In the genomic region with DNA sequence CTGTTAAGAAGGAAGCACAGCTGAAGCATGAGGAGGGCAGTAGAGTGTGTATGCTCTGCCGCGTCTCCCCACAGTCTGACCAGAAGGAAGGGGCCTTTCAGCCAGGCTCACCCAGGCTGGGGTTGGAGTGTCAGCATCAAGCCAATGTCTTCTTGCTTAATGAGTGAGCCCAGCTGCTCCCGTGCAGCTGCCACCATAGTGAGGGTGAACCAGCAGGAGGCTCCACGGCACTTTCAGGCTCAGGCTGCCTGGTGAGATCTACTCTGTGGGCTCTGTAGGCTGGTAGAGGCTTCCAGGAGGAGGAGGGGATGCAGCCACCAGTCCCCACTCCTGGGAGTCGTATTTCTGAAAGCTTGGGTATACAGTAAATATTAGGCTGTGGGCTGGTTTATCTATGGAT, we compare ENCODE assay signal across 8 cellular contexts. TPM values are rescaled to one million over a fixed set of nuclear protein-coding genes. Genes with fewer than 3 reads are reported as not detected.
DNase-seq lines count a peak whose midpoint lies in the region; ATAC-seq, FAIRE-seq and TF ChIP-seq lines count a peak whose summit lies in the region.
"Not testable (repeated sequence)": the region's sequence is repeated elsewhere in the genome, so short reads cannot be mapped to it uniquely, and the experiment has no call there.

No MANE protein-coding gene starts in this region.

- TF ChIP-seq EP300 in HepG2 (IDR thresholded peaks at IDR 0.05; ENCODE audit: low read depth in 2 of 2, low read length in 2 of 2); HepG2 (CRISPR knock-in tag; IDR thresholded peaks at IDR 0.05; ENCODE audit: borderline replicate concordance): not testable (repeated sequence)

- H3K4me1 Mint-ChIP-seq in GM23338; activated naive CD4-positive, alpha-beta T cell treated with anti-CD3 and anti-CD28 coated beads, Interleukin-2, amount 10 ng/mL, durations not matched to agents 7 days and 5 days; stimulated activated effector memory CD8-positive, alpha-beta T cell treated with anti-CD3 and anti-CD28 coated beads, Interleukin-12 subunit alpha, Interleukin-12 subunit beta, amount 100 ng/mL, for 72 hours: not testable (repeated sequence)

- H3K27ac ChIP-seq in GM23338 (ENCODE audit: low read depth); HepG2 (ENCODE audit: extremely low read length, insufficient read depth, low read length): not testable (repeated sequence)

- not testable (repeated sequence) for H3K4me1 ChIP-seq in GM23338 (ENCODE audit: insufficient read depth); HepG2 (ENCODE audit: insufficient read depth, low read length)

- H3K36me3 Mint-ChIP-seq in GM23338 (ENCODE audit: low read depth); activated naive CD4-positive, alpha-beta T cell treated with anti-CD3 and anti-CD28 coated beads, Interleukin-2, amount 10 ng/mL, durations not matched to agents 7 days and 5 days; stimulated activated effector memory CD8-positive, alpha-beta T cell treated with anti-CD3 and anti-CD28 coated beads, Interleukin-12 subunit alpha, Interleukin-12 subunit beta, amount 100 ng/mL, for 72 hours: not testable (repeated sequence)

- in situ Hi-C loops in HepG2 (cut with HindIII; ENCODE audit: extremely low pct_ligation_motif_present, low pct_unique_long_range_greater_than_20kb): not testable (repeated sequence)

- ATAC-seq in GM23338 (peak; percentile 69), HepG2 (peak; percentile 83)
- peak; percentile 37 for ATAC-seq in stimulated activated effector memory CD8-positive, alpha-beta T cell treated with anti-CD3 and anti-CD28 coated beads, Interleukin-12 subunit alpha, Interleukin-12 subunit beta, amount 100 ng/mL, for 72 hours

- H3K9me3 Mint-ChIP-seq in GM23338; activated naive CD4-positive, alpha-beta T cell treated with anti-CD3 and anti-CD28 coated beads, Interleukin-2, amount 10 ng/mL, durations not matched to agents 7 days and 5 days; stimulated activated effector memory CD8-positive, alpha-beta T cell treated with anti-CD3 and anti-CD28 coated beads, Interleukin-12 subunit alpha, Interleukin-12 subunit beta, amount 100 ng/mL, for 72 hours: not testable (repeated sequence)

- CTCF ChIA-PET in activated naive CD4-positive, alpha-beta T cell treated with anti-CD3 and anti-CD28 coated beads, Interleukin-2, amount 10 ng/mL, durations not matched to agents 7 days and 5 days (lab: Charles Lee); HepG2 (lab: Yijun Ruan, JAX; ENCODE audit: low intra/inter-chr PET ratio, low total read pairs): not testable (repeated sequence)

- TF ChIP-seq RAD21 in HepG2 (CRISPR knock-in tag; IDR thresholded peaks at IDR 0.05): not testable (repeated sequence)

- H3K27me3 Mint-ChIP-seq in GM23338 (ENCODE audit: insufficient read depth, low read depth, poor library complexity): not testable (repeated sequence)
- peaks cover 29% of the 10 kb centered on the region for H3K27me3 Mint-ChIP-seq in activated naive CD4-positive, alpha-beta T cell treated with anti-CD3 and anti-CD28 coated beads, Interleukin-2, amount 10 ng/mL, durations not matched to agents 7 days and 5 days

- H3K79me2 ChIP-seq in GM23338 (replicated peaks; ENCODE audit: insufficient read depth); HepG2 (ENCODE audit: insufficient read depth, low read length): not testable (repeated sequence)

- intact Hi-C loops in HepG2 (cut with micrococcal nuclease; ENCODE audit: unreplicated experiment): not testable (repeated sequence)

- not testable (repeated sequence) for H4K20me1 ChIP-seq in GM23338 (replicated peaks; ENCODE audit: insufficient read depth); HepG2 (ENCODE audit: insufficient read depth, low read length)

- not testable (repeated sequence) for H3K27ac Mint-ChIP-seq in GM23338; activated naive CD4-positive, alpha-beta T cell treated with anti-CD3 and anti-CD28 coated beads, Interleukin-2, amount 10 ng/mL, durations not matched to agents 7 days and 5 days; stimulated activated effector memory CD8-positive, alpha-beta T cell treated with anti-CD3 and anti-CD28 coated beads, Interleukin-12 subunit alpha, Interleukin-12 subunit beta, amount 100 ng/mL, for 72 hours

- not testable (repeated sequence) for H3K36me3 ChIP-seq in GM23338 (ENCODE audit: insufficient read depth); HepG2 (replicated peaks in 1 of 2; ENCODE audit: control insufficient read depth in 1 of 2, insufficient read depth in 2 of 2, low read length in 2 of 2)

- H3K27me3 ChIP-seq in GM23338 (ENCODE audit: insufficient read depth); HepG2 (ENCODE audit: control insufficient read depth in 1 of 2, insufficient read depth in 2 of 2, low read length in 2 of 2): not testable (repeated sequence)

- not testable (repeated sequence) for BruUV-seq in HepG2 (replicated peaks; lab: Mats Ljungman, UMichigan)

- TF ChIP-seq CTCF in GM12865 (IDR thresholded peaks at IDR 0.05; ENCODE audit: insufficient read depth, low read depth, low read length, missing control alignments) (peak; percentile 0), GM23338 (conservative IDR thresholded peaks at IDR 0.05; ENCODE audit: low read depth in 2 of 2) (peak in 1 of 2 experiments; percentile 13; a peak in 1 of 4 replicates), fibroblast of villous mesenchyme (IDR thresholded peaks at IDR 0.05; ENCODE audit: insufficient read depth, low read depth, low read length) (peak; percentile 2), HepG2 (CRISPR knock-in tag; IDR thresholded peaks at IDR 0.05) (peak; percentile 18; the same call in 1 of the 2 replicates)

- not testable (repeated sequence) for H3F3A ChIP-seq in GM23338 (replicated peaks; ENCODE audit: low read depth)

- not testable (repeated sequence) for H3K4me3 ChIP-seq in GM12865 (ENCODE audit: low read depth, low read length); GM23338; fibroblast of villous mesenchyme (ENCODE audit: low read depth, low read length); HepG2 (replicated peaks in 1 of 3; ENCODE audit: insufficient read depth in 1 of 3, low read depth in 2 of 3, low read length in 3 of 3)

- not testable (repeated sequence) for H2AFZ ChIP-seq in GM23338; HepG2 (ENCODE audit: low read length)

- not testable (repeated sequence) for H3K9me3 ChIP-seq in HepG2 (ENCODE audit: low read length)

- POLR2A ChIA-PET in HepG2 (lab: Yijun Ruan, JAX): not testable (repeated sequence)

- H3K9ac ChIP-seq in HepG2 (ENCODE audit: insufficient read depth, low read depth, low read length): not testable (repeated sequence)

- not testable (repeated sequence) for H3K4me2 ChIP-seq in GM23338; HepG2 (ENCODE audit: low read depth, low read length)

- FAIRE-seq in HepG2 (lab: Jason Lieb, UNC): not testable (repeated sequence)

- not testable (repeated sequence) for H3K9me2 ChIP-seq in GM23338 (ENCODE audit: insufficient read depth)

- DNase-seq in GM12865 (ENCODE audit: low read depth): peak; percentile 33
- not testable (repeated sequence) for DNase-seq in GM23338 (ENCODE audit: low spot score); HepG2 (ENCODE audit: low spot score); stimulated activated effector memory CD8-positive, alpha-beta T cell treated with anti-CD3 and anti-CD28 coated beads, Interleukin-12 subunit alpha, Interleukin-12 subunit beta, amount 100 ng/mL, for 72 hours (ENCODE audit: low spot score in 2 of 2)
- peak; percentile 3 for DNase-seq in LHCN-M2 (ENCODE audit: low read depth)
- peak; percentile 25 for DNase-seq in NCI-H69 (lab: John Stamatoyannopoulos, UW)
- peak; percentile 27 for DNase-seq in activated naive CD4-positive, alpha-beta T cell treated with anti-CD3 and anti-CD28 coated beads, Interleukin-2, amount 10 ng/mL, durations not matched to agents 7 days and 5 days
- DNase-seq in fibroblast of villous mesenchyme (ENCODE audit: low read depth): peak; percentile 27

- WGBS in HepG2 (ENCODE audit: low lambda C conversion rate): no CpG with 5 or more reads among the region's 5 CpGs

- TF ChIP-seq POLR2A in HepG2 (IDR thresholded peaks at IDR 0.05; ENCODE audit: insufficient read depth in 1 of 2, low read depth in 2 of 2, low read length in 2 of 2): not testable (repeated sequence)

- H3K4me3 Mint-ChIP-seq in GM23338; activated naive CD4-positive, alpha-beta T cell treated with anti-CD3 and anti-CD28 coated beads, Interleukin-2, amount 10 ng/mL, durations not matched to agents 7 days and 5 days; stimulated activated effector memory CD8-positive, alpha-beta T cell treated with anti-CD3 and anti-CD28 coated beads, Interleukin-12 subunit alpha, Interleukin-12 subunit beta, amount 100 ng/mL, for 72 hours: not testable (repeated sequence)

RNA-seq across cellular contexts. Expression of a gene that starts 20.6 kb away (rescaled TPM):
- 10.4 and 14.7 TPM in 2 replicates for total RNA-seq in GM23338 (2014; rRNA removed; shearing (Covaris generic))
- polyA plus RNA-seq in GM23338 (2016; fragmentation: Nextera tagmentation; extraction: Ambion mirVana) (3.1 and 3.5 TPM in 2 replicates), HepG2 (2011; rRNA removed) (16.8 and 19.6 TPM in 2 replicates)
- total RNA-seq in LHCN-M2 (2014; rRNA removed) (5.6 and 7.7 TPM in 2 replicates), fibroblast of villous mesenchyme (6.8 and 8.2 TPM in 2 replicates), HepG2 (2016; rRNA removed; fragmentation: Illumina TruSeq; extraction: Trizol) (13.2 and 14.8 TPM in 2 replicates)
- 3.5 TPM for polyA plus RNA-seq in LHCN-M2 (2012)
- 6.1 and 6.3 TPM in 2 replicates for total RNA-seq in HepG2 (2016; cell fraction: cytosol; rRNA removed; fragmentation: Illumina TruSeq; extraction: Trizol; ENCODE audit: low read depth)
- 12.8 and 13.6 TPM in 2 replicates for total RNA-seq in HepG2 (2016; cell fraction: insoluble cytoplasmic fraction; rRNA removed; fragmentation: Illumina TruSeq; extraction: Trizol)
- 12.4 and 12.9 TPM in 2 replicates for total RNA-seq in HepG2 (2016; cell fraction: membrane; rRNA removed; fragmentation: Illumina TruSeq; extraction: Trizol)
- total RNA-seq in HepG2 (2016; cell fraction: nucleus; rRNA removed; fragmentation: Illumina TruSeq; extraction: Trizol): 18.9 and 19.6 TPM in 2 replicates
- 13.8 and 15.9 TPM in 2 replicates for polyA plus RNA-seq in HepG2 (2011; cell fraction: cytosol; rRNA removed)
- 22.9 and 26.6 TPM in 2 replicates for polyA plus RNA-seq in HepG2 (2011; cell fraction: nucleus; rRNA removed)
- polyA plus RNA-seq in HepG2 (2012): 15.7 and 17.2 TPM in 2 replicates
- 4.9 and 5.5 TPM in 2 replicates for polyA plus RNA-seq in HepG2 (2016; cell fraction: cytosol; fragmentation: Illumina TruSeq; extraction: Trizol; ENCODE audit: low read depth)
- polyA plus RNA-seq in HepG2 (2016; cell fraction: insoluble cytoplasmic fraction; fragmentation: Illumina TruSeq; extraction: Trizol; ENCODE audit: low read depth): 8.6 and 9.4 TPM in 2 replicates
- polyA plus RNA-seq in HepG2 (2016; cell fraction: membrane; fragmentation: Illumina TruSeq; extraction: Trizol; ENCODE audit: low read depth): 7.3 and 7.7 TPM in 2 replicates
- polyA plus RNA-seq in HepG2 (2016; cell fraction: nucleus; fragmentation: Illumina TruSeq; extraction: Trizol; ENCODE audit: insufficient read depth, low read depth): 20.9 and 22.7 TPM in 2 replicates
- polyA minus RNA-seq in HepG2 (2011; rRNA and poly(A)+ RNA removed; ENCODE audit: low replicate concordance): 96.0 and 153 TPM in 2 replicates
- polyA minus RNA-seq in HepG2 (2011; cell fraction: cytosol; rRNA and poly(A)+ RNA removed): 25.6 and 27.9 TPM in 2 replicates
- 19.3 and 24.1 TPM in 2 replicates for polyA minus RNA-seq in HepG2 (2011; cell fraction: nucleus; rRNA and poly(A)+ RNA removed)
